In genomic region chr3:11154036-11154952, GRCh38 we compare ENCODE assay signal across 8 cellular contexts. TPM values are rescaled to one million over a fixed set of nuclear protein-coding genes. Genes with fewer than 3 reads are reported as not detected.
DNase-seq lines count a peak whose midpoint lies in the region; ATAC-seq and TF ChIP-seq lines count a peak whose summit lies in the region.

A gene with protein sequence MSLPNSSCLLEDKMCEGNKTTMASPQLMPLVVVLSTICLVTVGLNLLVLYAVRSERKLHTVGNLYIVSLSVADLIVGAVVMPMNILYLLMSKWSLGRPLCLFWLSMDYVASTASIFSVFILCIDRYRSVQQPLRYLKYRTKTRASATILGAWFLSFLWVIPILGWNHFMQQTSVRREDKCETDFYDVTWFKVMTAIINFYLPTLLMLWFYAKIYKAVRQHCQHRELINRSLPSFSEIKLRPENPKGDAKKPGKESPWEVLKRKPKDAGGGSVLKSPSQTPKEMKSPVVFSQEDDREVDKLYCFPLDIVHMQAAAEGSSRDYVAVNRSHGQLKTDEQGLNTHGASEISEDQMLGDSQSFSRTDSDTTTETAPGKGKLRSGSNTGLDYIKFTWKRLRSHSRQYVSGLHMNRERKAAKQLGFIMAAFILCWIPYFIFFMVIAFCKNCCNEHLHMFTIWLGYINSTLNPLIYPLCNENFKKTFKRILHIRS (plus strand): TSS chr3:11154493. CDS start chr3:11259038, 104,545 bp downstream.

- peak within 1 kb of the TSS; percentile 99 for H3K4me2 ChIP-seq in osteoblast (ENCODE audit: insufficient read depth, low read length)

- DNase-seq in ELR (ENCODE audit: low read depth) (peak; percentile 55), foreskin fibroblast (peak; percentile 9 to 31), osteoblast (ENCODE audit: insufficient read length, low spot score, missing footprints) (peak; percentile 84), GOT3 (lab: John Stamatoyannopoulos, UW) (no peak)
- DNase-seq in T-helper 2 cell treated with Interferon-gamma antibody and Interleukin-4, amounts not matched to agents 5 μg/mL and 100 μg/mL, for 36 hours (ENCODE audit: low spot score), result no peak
- no peak for DNase-seq in NK-92 treated with Interleukin-12 subunit alpha and Interleukin-12 subunit beta, amount 100 ng/mL, for 24 hours (lab: John Stamatoyannopoulos, UW)

- H3K9me3 ChIP-seq in osteoblast (ENCODE audit: low read depth, low read length), result no peaks in the 10 kb centered on the region

- no peak within 1 kb of the TSS for H3K27ac Mint-ChIP-seq in T-helper 2 cell treated with Interferon-gamma antibody and Interleukin-4, amounts not matched to agents 5 μg/mL and 100 μg/mL, for 36 hours

- peaks cover 73% of the 10 kb centered on the region for H3K27me3 Mint-ChIP-seq in T-helper 2 cell treated with Interferon-gamma antibody and Interleukin-4, amounts not matched to agents 5 μg/mL and 100 μg/mL, for 36 hours (ENCODE audit: low read depth)

- no peaks in the 10 kb centered on the region for H3K36me3 Mint-ChIP-seq in T-helper 2 cell treated with Interferon-gamma antibody and Interleukin-4, amounts not matched to agents 5 μg/mL and 100 μg/mL, for 36 hours (ENCODE audit: low read depth)

- no peak for ATAC-seq in GM21381 (IDR thresholded peaks at IDR 0.05; ENCODE audit: unreplicated experiment)
- ATAC-seq in GM18858 (IDR thresholded peaks at IDR 0.05; ENCODE audit: unreplicated experiment), result no peak

- peak within 1 kb of the TSS; percentile 46 for H3K4me3 Mint-ChIP-seq in T-helper 2 cell treated with Interferon-gamma antibody and Interleukin-4, amounts not matched to agents 5 μg/mL and 100 μg/mL, for 36 hours

- H3K27ac ChIP-seq in osteoblast (ENCODE audit: low read depth, low read length), result peak within 1 kb of the TSS; percentile 69

- TF ChIP-seq CTCF in foreskin fibroblast (IDR thresholded peaks at IDR 0.05; ENCODE audit: low read depth, low read length) (no peak), osteoblast (IDR thresholded peaks at IDR 0.05; ENCODE audit: extremely low read depth, low read depth, low read length) (no peak)

- H2AFZ ChIP-seq in osteoblast (ENCODE audit: low read length), result peak within 1 kb of the TSS; percentile 80

- H3K27me3 ChIP-seq in osteoblast (ENCODE audit: insufficient read depth, low read length), result no peaks in the 10 kb centered on the region

- H3K4me1 Mint-ChIP-seq in T-helper 2 cell treated with Interferon-gamma antibody and Interleukin-4, amounts not matched to agents 5 μg/mL and 100 μg/mL, for 36 hours (ENCODE audit: low read depth), result peaks cover 7% of the 10 kb centered on the region

- peaks cover 30% of the 10 kb centered on the region for H3K79me2 ChIP-seq in osteoblast (ENCODE audit: insufficient read depth, low read length)

- no peaks in the 10 kb centered on the region for H3K9me3 Mint-ChIP-seq in T-helper 2 cell treated with Interferon-gamma antibody and Interleukin-4, amounts not matched to agents 5 μg/mL and 100 μg/mL, for 36 hours

- peaks cover 12% of the 10 kb centered on the region for H3K4me1 ChIP-seq in osteoblast (ENCODE audit: insufficient read depth, low read length)

- peak within 1 kb of the TSS; percentile 84 to 87 for H3K4me3 ChIP-seq in foreskin fibroblast (ENCODE audit: low read depth in 1 of 2, low read length in 2 of 2)
- peak within 1 kb of the TSS; percentile 80 for H3K4me3 ChIP-seq in osteoblast (ENCODE audit: insufficient read depth, low read length)

- peaks cover 3% of the 10 kb centered on the region for H4K20me1 ChIP-seq in osteoblast (ENCODE audit: insufficient read depth, low read length)

- no peaks in the 10 kb centered on the region for H3K36me3 ChIP-seq in osteoblast (ENCODE audit: insufficient read depth, low read length)

RNA-seq across cellular contexts. Expression of the gene that starts here (rescaled TPM):
- 9.8 and 12.4 TPM in 2 replicates for total RNA-seq in osteoblast

Comparison
In these comparisons a context has a peak if more than half of its experiments do, and no peak if none do; other contexts are left out.
1. DNase-seq: peak in ELR (single experiment), foreskin fibroblast (2 of 2) and osteoblast (single experiment); none in T-helper 2 cell treated with Interferon-gamma antibody and Interleukin-4, amounts not matched to agents 5 μg/mL and 100 μg/mL, for 36 hours (single experiment), GOT3 (single experiment) and NK-92 treated with Interleukin-12 subunit alpha and Interleukin-12 subunit beta, amount 100 ng/mL, for 24 hours (single experiment).